In genomic region chr1:157369808-157370521, GRCh38 we compare ENCODE assay signal across 8 cellular contexts.
DNase-seq lines count a peak whose midpoint lies in the region; ATAC-seq, FAIRE-seq and TF ChIP-seq lines count a peak whose summit lies in the region.

No MANE protein-coding gene starts in this region.

- no peaks in the 10 kb centered on the region for H3K9me3 ChIP-seq in upper lobe of left lung

- TF ChIP-seq EP300 in upper lobe of left lung (IDR thresholded peaks at IDR 0.05): no peak

- no peaks in the 10 kb centered on the region for H3K27me3 ChIP-seq in mesendoderm (ENCODE audit: insufficient read depth, low read length, poor library complexity)
- no peaks in the 10 kb centered on the region for H3K27me3 ChIP-seq in upper lobe of left lung

- no peak overlapping the region for H2BK15ac ChIP-seq in mesendoderm (replicated peaks; ENCODE audit: low read depth)

- H2BK120ac ChIP-seq in mesendoderm (ENCODE audit: low read depth, low read length): no peak overlapping the region

- no peak overlapping the region for H4K8ac ChIP-seq in mesendoderm (ENCODE audit: low read depth, low read length)

- no peaks in the 10 kb centered on the region for H3K36me3 Mint-ChIP-seq in endothelial cell (ENCODE audit: low read depth, unreplicated experiment)

- peak; percentile 94 for FAIRE-seq in TTC549 (lab: Jason Lieb, UNC)

- H3K56ac ChIP-seq in mesendoderm (ENCODE audit: low read length): no peak overlapping the region

- no peak overlapping the region for H3K18ac ChIP-seq in mesendoderm (ENCODE audit: low read length)

- ATAC-seq in upper lobe of left lung (ENCODE audit: low FRiP score in 2 of 2): peak; percentile 71 to 89
- ATAC-seq in GM19351 (IDR thresholded peaks at IDR 0.05; ENCODE audit: unreplicated experiment): no peak

- H3K4me1 ChIP-seq in mesendoderm (ENCODE audit: control insufficient read depth, low read depth, low read length): peaks cover 2% of the 10 kb centered on the region
- no peaks in the 10 kb centered on the region for H3K4me1 ChIP-seq in upper lobe of left lung

- H3K27ac ChIP-seq in mesendoderm (ENCODE audit: low read depth, low read length): no peak overlapping the region
- H3K27ac ChIP-seq in upper lobe of left lung: no peak overlapping the region

- H3K4me2 ChIP-seq in mesendoderm (ENCODE audit: low read length): no peak overlapping the region

- POLR2A ChIA-PET in AG04449 (lab: Yijun Ruan, JAX): no interaction called here

- CTCF ChIA-PET in AG04449 (lab: Yijun Ruan, JAX): interaction anchor here (0.8 to 4.9 kb wide), 19 partner anchors 8 to 321 kb away, joined by 3 to 53 read pairs (median 5); no protein-coding TSS in a partner anchor

- no peak overlapping the region for H3K27ac Mint-ChIP-seq in endothelial cell (ENCODE audit: unreplicated experiment)

- TF ChIP-seq POLR2A in upper lobe of left lung (IDR thresholded peaks at IDR 0.05): no peak

- H2AK5ac ChIP-seq in mesendoderm (ENCODE audit: low read length): no peak overlapping the region

- no CpG with 5 or more reads among the region's 6 CpGs for WGBS in mesendoderm (ENCODE audit: extremely low coverage, insufficient coverage, low lambda C conversion rate)
- 6 to 11% methylated on average over 6 of the region's 6 CpGs for WGBS in upper lobe of left lung, 2 donors

- H3K79me1 ChIP-seq in mesendoderm (ENCODE audit: low read length): no peaks in the 10 kb centered on the region

- H3K79me2 ChIP-seq in mesendoderm (ENCODE audit: control insufficient read depth, insufficient read depth, low read length): no peaks in the 10 kb centered on the region

- H3K9ac ChIP-seq in mesendoderm (ENCODE audit: low read length): no peak overlapping the region

- H3K4me3 ChIP-seq in AG04449 (ENCODE audit: low read depth, low read length) (no peak overlapping the region), mesendoderm (ENCODE audit: low read length) (no peak overlapping the region), upper lobe of left lung (no peak overlapping the region)

- no peak overlapping the region for H3K23ac ChIP-seq in mesendoderm (ENCODE audit: low read length)

- peaks cover 15% of the 10 kb centered on the region for H3K4me1 Mint-ChIP-seq in endothelial cell (ENCODE audit: unreplicated experiment)

- no peak overlapping the region for H3K4me3 Mint-ChIP-seq in endothelial cell (ENCODE audit: unreplicated experiment)

- H2BK5ac ChIP-seq in mesendoderm (ENCODE audit: low read length): no peak overlapping the region

- TF ChIP-seq CTCF in AG04449 (IDR thresholded peaks at IDR 0.05; ENCODE audit: insufficient read depth, low read length, missing control alignments) (peak; percentile 66), endothelial cell (IDR thresholded peaks at IDR 0.05; ENCODE audit: unreplicated experiment) (peak; percentile 95), upper lobe of left lung (IDR thresholded peaks at IDR 0.05) (peak; percentile 70 to 91 (median 78))

- H3K9me3 Mint-ChIP-seq in endothelial cell (ENCODE audit: unreplicated experiment): no peaks in the 10 kb centered on the region

- H4K5ac ChIP-seq in mesendoderm (ENCODE audit: low read length): no peak overlapping the region

- H3K36me3 ChIP-seq in mesendoderm (ENCODE audit: control insufficient read depth, insufficient read depth, low read length) (no peaks in the 10 kb centered on the region), upper lobe of left lung (no peaks in the 10 kb centered on the region)

- DNase-seq in AG04449 (ENCODE audit: low read depth, low spot score) (no peak), GM04504 (ENCODE audit: low read depth) (peak; percentile 10), MV-4-11 (lab: John Stamatoyannopoulos, UW) (peak; percentile 55), endothelial cell (ENCODE audit: low spot score) (peak; percentile 74), mesendoderm (peak; percentile 87), upper lobe of left lung (peak in 1 of 2 donors; percentile 37)

- peaks cover 2% of the 10 kb centered on the region for H3K27me3 Mint-ChIP-seq in endothelial cell (ENCODE audit: unreplicated experiment)

- no peak overlapping the region for H3K4ac ChIP-seq in mesendoderm (ENCODE audit: low read depth, low read length)
